ENCODE assay signal across 9 cellular contexts in the genomic region with DNA sequence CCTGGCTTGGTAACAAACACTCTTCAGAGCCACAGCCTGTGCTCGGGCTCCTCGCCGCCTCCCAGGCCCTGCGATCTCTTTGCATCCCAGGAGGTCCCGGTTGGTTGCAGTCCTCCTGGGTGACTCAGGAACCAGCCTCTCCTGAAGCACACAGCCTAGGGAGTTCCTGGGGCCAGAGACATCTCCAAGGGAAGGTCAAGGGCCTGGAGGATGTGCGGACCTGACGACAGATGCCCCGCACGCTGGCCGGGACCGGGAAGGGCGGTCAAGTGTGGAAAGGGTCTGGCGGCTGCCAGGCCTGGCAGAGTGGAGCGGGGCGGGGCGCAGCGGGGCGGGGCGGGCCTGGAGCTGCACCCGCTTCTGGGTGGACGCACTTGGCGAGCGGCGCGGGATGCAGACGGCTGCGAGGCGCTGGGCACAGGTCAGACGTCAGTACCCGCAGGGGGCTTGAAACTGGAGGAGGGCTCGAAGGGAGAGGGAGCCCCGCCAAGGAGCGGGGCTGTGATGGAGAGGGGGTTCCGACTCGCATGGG. TPM values are rescaled to one million over a fixed set of nuclear protein-coding genes. Genes with fewer than 3 reads are reported as not detected.
DNase-seq lines count a peak whose midpoint lies in the region; ATAC-seq and TF ChIP-seq lines count a peak whose summit lies in the region.
"Had no signal": no experiment of that assay in that cellular context is flagged by ENCODE, and none has a peak within 500 bp of the region (broad histone marks: within the 10 kb centered on the region; RNA-seq: fewer than 3 reads in every experiment).

No MANE protein-coding gene starts in this region.

- ATAC-seq in HG02610 (IDR thresholded peaks at IDR 0.05; ENCODE audit: unreplicated experiment) (no peak), GM18498 (IDR thresholded peaks at IDR 0.05; ENCODE audit: unreplicated experiment) (no peak), GM21723 (IDR thresholded peaks at IDR 0.05; ENCODE audit: unreplicated experiment) (no peak)

- H3K4me3 ChIP-seq in BJ (ENCODE audit: low read depth, low read length): peak overlapping the region; percentile 43
- peak overlapping the region; percentile 53 for H3K4me3 ChIP-seq in colonic mucosa
- no peak overlapping the region for H3K4me3 ChIP-seq in SJCRH30

- POLR2A ChIA-PET in BJ (lab: Charles Lee): no interaction called here

- peak overlapping the region; percentile 84 to 91 for H3K9ac ChIP-seq in colonic mucosa (ENCODE audit: low read depth in 2 of 2, low read length in 2 of 2)

- H3K36me3 ChIP-seq in BJ (ENCODE audit: control insufficient read depth, insufficient read depth, low read length) (no peaks in the 10 kb centered on the region), colonic mucosa (no peaks in the 10 kb centered on the region), SJCRH30 (no peaks in the 10 kb centered on the region)

- peak overlapping the region; percentile 73 for H3K27ac ChIP-seq in colonic mucosa
- no peak overlapping the region for H3K27ac ChIP-seq in SJCRH30

- intact Hi-C loops in colonic mucosa (cut with DNase I): no loop called here

- H3K4me1 ChIP-seq in colonic mucosa (no peaks in the 10 kb centered on the region), SJCRH30 (no peaks in the 10 kb centered on the region)

- CTCF ChIA-PET in BJ (lab: Yijun Ruan, JAX): interaction anchor here (1.2 to 3.7 kb wide), 3 partner anchors 11 to 28 kb away, joined by 5 to 14 read pairs (median 6); no protein-coding TSS in a partner anchor

- DNase-seq in BJ (ENCODE audit: low read depth): no peak
- peak; percentile 62 for DNase-seq in NCI-H146 (lab: John Stamatoyannopoulos, UW)
- DNase-seq in colonic mucosa: peak; percentile 73
- DNase-seq in left kidney (ENCODE audit: low read depth, low spot score): peak; percentile 63
- DNase-seq in SJCRH30: no peak
- DNase-seq: T-helper 9 cell had no signal

- H3K27me3 ChIP-seq in BJ (ENCODE audit: control insufficient read depth, insufficient read depth, low read length) (no peaks in the 10 kb centered on the region; the same call in 1 of the 2 replicates), colonic mucosa (no peaks in the 10 kb centered on the region), SJCRH30 (no peaks in the 10 kb centered on the region)

- TF ChIP-seq CTCF in BJ (IDR thresholded peaks at IDR 0.05; ENCODE audit: insufficient read depth, low read depth, low read length) (no peak), colonic mucosa (IDR thresholded peaks at IDR 0.05) (no peak)

- no peaks in the 10 kb centered on the region for H3K9me3 ChIP-seq in colonic mucosa
- H3K9me3 ChIP-seq in SJCRH30 (replicated peaks): no peaks in the 10 kb centered on the region

RNA-seq across cellular contexts. Expression of a gene that starts 45.0 kb away (rescaled TPM):
- polyA plus RNA-seq in BJ (2011; rRNA removed): 0.75 and 1.4 TPM in 2 replicates
- polyA minus RNA-seq in BJ (2011; rRNA and poly(A)+ RNA removed): 0.62 and 0.71 TPM in 2 replicates
- 100 to 1,000 TPM; 148 to 191 TPM for total RNA-seq in colonic mucosa
- not detected in 2 replicates for total RNA-seq in SJCRH30 (2014; rRNA removed; shearing (Covaris generic))

Comparison
In these comparisons a context has a peak if more than half of its experiments do, and no peak if none do; other contexts are left out.
1. DNase-seq: peak in NCI-H146 (single experiment), colonic mucosa (single experiment) and left kidney (single experiment); none in BJ (single experiment) and SJCRH30 (0 of 2).
2. RNA of a gene that starts 45.0 kb away (total RNA-seq): 148 to 191 TPM in colonic mucosa; not detected in SJCRH30; every median in the first group is over 100 times any median in the second.